Comparison of ENCODE assay signal across 1 cellular context in genomic region chr1:155209373-155209721, GRCh38.
TF ChIP-seq lines count a peak whose summit lies in the region.

No MANE protein-coding gene starts in this region.

TF ChIP-seq in K562, 482 proteins besides CTCF, POLR2A, EP300 and RAD21 (continues in another document):
- TF ChIP-seq ZNF586 (CRISPR knock-in tag; conservative IDR thresholded peaks at IDR 0.05) (no peak), AFF1 (IDR thresholded peaks at IDR 0.05; ENCODE audit: low read depth in 1 of 2, partially characterized antibody in 2 of 2) (peak in 1 of 2 experiments; percentile 29), BACH1 (tag; IDR thresholded peaks at IDR 0.05) (0 out of 2 replicates have a peak, but pooled peaks have one; percentile 16), FOSL1 (tag; conservative IDR thresholded peaks at IDR 0.05) (0 out of 2 replicates have a peak, but pooled peaks have one; percentile 2), KAT8 (IDR thresholded peaks at IDR 0.05; ENCODE audit: low read depth) (0 out of 2 replicates have a peak, but pooled peaks have one; percentile 57), GABPB2 (CRISPR knock-in tag; conservative IDR thresholded peaks at IDR 0.05) (peak; percentile 51; the same call in 1 of the 2 replicates), GABPA (tag; conservative IDR thresholded peaks at IDR 0.05; ENCODE audit: low read depth) (peak; percentile 90), RHOXF2B (CRISPR knock-in tag; conservative IDR thresholded peaks at IDR 0.05) (0 out of 2 replicates have a peak, but pooled peaks have one; percentile 65), CREBBP (IDR thresholded peaks at IDR 0.05; ENCODE audit: low read depth, low read length) (no peak), TAF7 (tag; IDR thresholded peaks at IDR 0.05) (0 out of 2 replicates have a peak, but pooled peaks have one; percentile 53), KAT7 (CRISPR knock-in tag; IDR thresholded peaks at IDR 0.05; ENCODE audit: borderline replicate concordance) (peak; percentile 55; the same call in 1 of the 2 replicates), THAP12 (CRISPR knock-in tag; IDR thresholded peaks at IDR 0.05) (0 out of 2 replicates have a peak, but pooled peaks have one; percentile 15), DIDO1 (tag; IDR thresholded peaks at IDR 0.05; ENCODE audit: low read depth) (0 out of 2 replicates have a peak, but pooled peaks have one; percentile 18), BCOR (IDR thresholded peaks at IDR 0.05) (peak; percentile 98), ZNF75A (CRISPR knock-in tag; IDR thresholded peaks at IDR 0.05) (no peak), RBM17 (IDR thresholded peaks at IDR 0.05; ENCODE audit: borderline replicate concordance, low read depth, low read length) (no peak), ZNF165 (CRISPR knock-in tag; IDR thresholded peaks at IDR 0.05; ENCODE audit: borderline replicate concordance) (0 out of 2 replicates have a peak, but pooled peaks have one; percentile 39), L3MBTL2 (IDR thresholded peaks at IDR 0.05) (no peak), CREB3L1 (IDR thresholded peaks at IDR 0.05; ENCODE audit: borderline replicate concordance, low read depth) (peak; percentile 68; the same call in 1 of the 2 replicates), NFRKB (IDR thresholded peaks at IDR 0.05; ENCODE audit: low read depth) (peak; percentile 6), ZSCAN32 (CRISPR knock-in tag; IDR thresholded peaks at IDR 0.05) (no peak), NR2C2 (CRISPR knock-in tag; IDR thresholded peaks at IDR 0.05) (no peak; the same call in 1 of the 2 replicates), NR2C2 (tag; IDR thresholded peaks at IDR 0.05) (peak; percentile 96), CHD2 (IDR thresholded peaks at IDR 0.05; ENCODE audit: low read depth, low read length) (no peak), TCF7L2 (IDR thresholded peaks at IDR 0.05; ENCODE audit: low read depth, low read length) (no peak), ATF1 (CRISPR knock-in tag; IDR thresholded peaks at IDR 0.05) (no peak), ATF1 (tag; IDR thresholded peaks at IDR 0.05) (no peak)
- TF ChIP-seq, protein P1, sequence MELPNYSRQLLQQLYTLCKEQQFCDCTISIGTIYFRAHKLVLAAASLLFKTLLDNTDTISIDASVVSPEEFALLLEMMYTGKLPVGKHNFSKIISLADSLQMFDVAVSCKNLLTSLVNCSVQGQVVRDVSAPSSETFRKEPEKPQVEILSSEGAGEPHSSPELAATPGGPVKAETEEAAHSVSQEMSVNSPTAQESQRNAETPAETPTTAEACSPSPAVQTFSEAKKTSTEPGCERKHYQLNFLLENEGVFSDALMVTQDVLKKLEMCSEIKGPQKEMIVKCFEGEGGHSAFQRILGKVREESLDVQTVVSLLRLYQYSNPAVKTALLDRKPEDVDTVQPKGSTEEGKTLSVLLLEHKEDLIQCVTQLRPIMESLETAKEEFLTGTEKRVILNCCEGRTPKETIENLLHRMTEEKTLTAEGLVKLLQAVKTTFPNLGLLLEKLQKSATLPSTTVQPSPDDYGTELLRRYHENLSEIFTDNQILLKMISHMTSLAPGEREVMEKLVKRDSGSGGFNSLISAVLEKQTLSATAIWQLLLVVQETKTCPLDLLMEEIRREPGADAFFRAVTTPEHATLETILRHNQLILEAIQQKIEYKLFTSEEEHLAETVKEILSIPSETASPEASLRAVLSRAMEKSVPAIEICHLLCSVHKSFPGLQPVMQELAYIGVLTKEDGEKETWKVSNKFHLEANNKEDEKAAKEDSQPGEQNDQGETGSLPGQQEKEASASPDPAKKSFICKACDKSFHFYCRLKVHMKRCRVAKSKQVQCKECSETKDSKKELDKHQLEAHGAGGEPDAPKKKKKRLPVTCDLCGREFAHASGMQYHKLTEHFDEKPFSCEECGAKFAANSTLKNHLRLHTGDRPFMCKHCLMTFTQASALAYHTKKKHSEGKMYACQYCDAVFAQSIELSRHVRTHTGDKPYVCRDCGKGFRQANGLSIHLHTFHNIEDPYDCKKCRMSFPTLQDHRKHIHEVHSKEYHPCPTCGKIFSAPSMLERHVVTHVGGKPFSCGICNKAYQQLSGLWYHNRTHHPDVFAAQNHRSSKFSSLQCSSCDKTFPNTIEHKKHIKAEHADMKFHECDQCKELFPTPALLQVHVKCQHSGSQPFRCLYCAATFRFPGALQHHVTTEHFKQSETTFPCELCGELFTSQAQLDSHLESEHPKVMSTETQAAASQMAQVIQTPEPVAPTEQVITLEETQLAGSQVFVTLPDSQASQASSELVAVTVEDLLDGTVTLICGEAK (IDR thresholded peaks at IDR 0.05), result peak; percentile 18; the same call in 1 of the 2 replicates
- TF ChIP-seq, protein P1 (CRISPR knock-in tag; IDR thresholded peaks at IDR 0.05), result no peak
- TF ChIP-seq, protein P2, sequence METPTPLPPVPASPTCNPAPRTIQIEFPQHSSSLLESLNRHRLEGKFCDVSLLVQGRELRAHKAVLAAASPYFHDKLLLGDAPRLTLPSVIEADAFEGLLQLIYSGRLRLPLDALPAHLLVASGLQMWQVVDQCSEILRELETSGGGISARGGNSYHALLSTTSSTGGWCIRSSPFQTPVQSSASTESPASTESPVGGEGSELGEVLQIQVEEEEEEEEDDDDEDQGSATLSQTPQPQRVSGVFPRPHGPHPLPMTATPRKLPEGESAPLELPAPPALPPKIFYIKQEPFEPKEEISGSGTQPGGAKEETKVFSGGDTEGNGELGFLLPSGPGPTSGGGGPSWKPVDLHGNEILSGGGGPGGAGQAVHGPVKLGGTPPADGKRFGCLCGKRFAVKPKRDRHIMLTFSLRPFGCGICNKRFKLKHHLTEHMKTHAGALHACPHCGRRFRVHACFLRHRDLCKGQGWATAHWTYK (CRISPR knock-in tag; IDR thresholded peaks at IDR 0.05), result 0 out of 2 replicates have a peak, but pooled peaks have one; percentile 18
- TF ChIP-seq, protein P3, sequence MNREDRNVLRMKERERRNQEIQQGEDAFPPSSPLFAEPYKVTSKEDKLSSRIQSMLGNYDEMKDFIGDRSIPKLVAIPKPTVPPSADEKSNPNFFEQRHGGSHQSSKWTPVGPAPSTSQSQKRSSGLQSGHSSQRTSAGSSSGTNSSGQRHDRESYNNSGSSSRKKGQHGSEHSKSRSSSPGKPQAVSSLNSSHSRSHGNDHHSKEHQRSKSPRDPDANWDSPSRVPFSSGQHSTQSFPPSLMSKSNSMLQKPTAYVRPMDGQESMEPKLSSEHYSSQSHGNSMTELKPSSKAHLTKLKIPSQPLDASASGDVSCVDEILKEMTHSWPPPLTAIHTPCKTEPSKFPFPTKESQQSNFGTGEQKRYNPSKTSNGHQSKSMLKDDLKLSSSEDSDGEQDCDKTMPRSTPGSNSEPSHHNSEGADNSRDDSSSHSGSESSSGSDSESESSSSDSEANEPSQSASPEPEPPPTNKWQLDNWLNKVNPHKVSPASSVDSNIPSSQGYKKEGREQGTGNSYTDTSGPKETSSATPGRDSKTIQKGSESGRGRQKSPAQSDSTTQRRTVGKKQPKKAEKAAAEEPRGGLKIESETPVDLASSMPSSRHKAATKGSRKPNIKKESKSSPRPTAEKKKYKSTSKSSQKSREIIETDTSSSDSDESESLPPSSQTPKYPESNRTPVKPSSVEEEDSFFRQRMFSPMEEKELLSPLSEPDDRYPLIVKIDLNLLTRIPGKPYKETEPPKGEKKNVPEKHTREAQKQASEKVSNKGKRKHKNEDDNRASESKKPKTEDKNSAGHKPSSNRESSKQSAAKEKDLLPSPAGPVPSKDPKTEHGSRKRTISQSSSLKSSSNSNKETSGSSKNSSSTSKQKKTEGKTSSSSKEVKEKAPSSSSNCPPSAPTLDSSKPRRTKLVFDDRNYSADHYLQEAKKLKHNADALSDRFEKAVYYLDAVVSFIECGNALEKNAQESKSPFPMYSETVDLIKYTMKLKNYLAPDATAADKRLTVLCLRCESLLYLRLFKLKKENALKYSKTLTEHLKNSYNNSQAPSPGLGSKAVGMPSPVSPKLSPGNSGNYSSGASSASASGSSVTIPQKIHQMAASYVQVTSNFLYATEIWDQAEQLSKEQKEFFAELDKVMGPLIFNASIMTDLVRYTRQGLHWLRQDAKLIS (CRISPR knock-in tag; IDR thresholded peaks at IDR 0.05), result 0 out of 2 replicates have a peak, but pooled peaks have one; percentile 7
